In genomic region chr17:11944587-11944986, GRCh38 we compare ENCODE assay signal across 32 cellular contexts. TPM values are rescaled to one million over a fixed set of nuclear protein-coding genes. Genes with fewer than 3 reads are reported as not detected.
DNase-seq lines count a peak whose midpoint lies in the region; ATAC-seq and TF ChIP-seq lines count a peak whose summit lies in the region.
"Had no signal": no experiment of that assay in that cellular context is flagged by ENCODE, and none has a peak within 500 bp of the region (broad histone marks: within the 10 kb centered on the region; RNA-seq: fewer than 3 reads in every experiment).

No MANE protein-coding gene starts in this region.

- H3K9me3 ChIP-seq in RWPE2 (ENCODE audit: severe bottlenecking) (no peaks in the 10 kb centered on the region), osteoblast (ENCODE audit: low read depth, low read length) (no peaks in the 10 kb centered on the region)
- H3K9me3 ChIP-seq: heart right ventricle, MG63, right lobe of liver, upper lobe of right lung had no signal

- H3K4me1 ChIP-seq in RWPE2 (ENCODE audit: insufficient read depth, poor library complexity, severe bottlenecking): peaks cover 33% of the 10 kb centered on the region
- H3K4me1 ChIP-seq in osteoblast (ENCODE audit: insufficient read depth, low read length): peaks cover 4% of the 10 kb centered on the region
- H3K4me1 ChIP-seq: right lobe of liver, upper lobe of right lung had no signal

- H3K36me3 Mint-ChIP-seq in nephron progenitor cell (ENCODE audit: low read depth): no peaks in the 10 kb centered on the region
- H3K36me3 Mint-ChIP-seq: activated naive CD4-positive, alpha-beta T cell treated with anti-CD3 and anti-CD28 coated beads, Interleukin-2, amount 50 U/mL, for 72 hours; stimulated activated memory B cell treated with anti-CD40 and anti-IgM and Interleukin-4, amounts not matched to agents 10 μg/mL and 1 μg/mL and 100 μg/mL, for 72 hours had no signal

- no peaks in the 10 kb centered on the region for H3K27me3 Mint-ChIP-seq in nephron progenitor cell (ENCODE audit: low read depth, poor library complexity)
- H3K27me3 Mint-ChIP-seq: stimulated activated memory B cell treated with anti-CD40 and anti-IgM and Interleukin-4, amounts not matched to agents 10 μg/mL and 1 μg/mL and 100 μg/mL, for 72 hours had no signal

- ATAC-seq in RWPE2 (ENCODE audit: low read depth) (peak; percentile 79), HG03354 (IDR thresholded peaks at IDR 0.05; ENCODE audit: poor library complexity, severe bottlenecking, unreplicated experiment) (no peak)
- ATAC-seq: activated CD8-positive, alpha-beta T cell treated with anti-CD3 and anti-CD28 coated beads for 36 hours; activated naive CD4-positive, alpha-beta T cell treated with anti-CD3 and anti-CD28 coated beads, Interleukin-2, amount 50 U/mL, for 72 hours; GM12878; heart right ventricle; SK-N-SH treated with all-trans-retinoic acid at 6 μM for 48 hours; stimulated activated memory B cell treated with anti-CD40 and anti-IgM and Interleukin-4, amounts not matched to agents 10 μg/mL and 1 μg/mL and 100 μg/mL, for 72 hours; upper lobe of right lung had no signal

- H3K27ac Mint-ChIP-seq in nephron progenitor cell: no peak overlapping the region
- H3K27ac Mint-ChIP-seq: activated CD8-positive, alpha-beta T cell treated with anti-CD3 and anti-CD28 coated beads for 36 hours; activated naive CD4-positive, alpha-beta T cell treated with anti-CD3 and anti-CD28 coated beads, Interleukin-2, amount 50 U/mL, for 72 hours; activated T-helper 2 cell treated with anti-CD3 and anti-CD28 coated beads, Interferon-gamma antibody, Interleukin-2, Interleukin-4, amounts not matched to agents 10 μg/mL and 5 μg/mL and 100 μg/mL, durations not matched to agents 14 hours and 24 hours and 36 hours; stimulated activated memory B cell treated with anti-CD40 and anti-IgM and Interleukin-4, amounts not matched to agents 10 μg/mL and 1 μg/mL and 100 μg/mL, for 72 hours had no signal

- H3K27me3 ChIP-seq in RWPE2 (ENCODE audit: insufficient read depth, poor library complexity, severe bottlenecking): no peaks in the 10 kb centered on the region
- no peaks in the 10 kb centered on the region for H3K27me3 ChIP-seq in osteoblast (ENCODE audit: insufficient read depth, low read length)
- H3K27me3 ChIP-seq: dorsolateral prefrontal cortex, heart right ventricle, MG63, right lobe of liver, upper lobe of right lung had no signal

- H2AFZ ChIP-seq in osteoblast (ENCODE audit: low read length): no peak overlapping the region

- no peak for TF ChIP-seq CTCF in RWPE2 (IDR thresholded peaks at IDR 0.05; ENCODE audit: poor library complexity, severe bottlenecking)
- TF ChIP-seq CTCF in osteoblast (IDR thresholded peaks at IDR 0.05; ENCODE audit: extremely low read depth, low read depth, low read length): no peak
- TF ChIP-seq CTCF in nephron progenitor cell (IDR thresholded peaks at IDR 0.05): no peak

- no peak overlapping the region for H3K4me3 ChIP-seq in RWPE2 (ENCODE audit: severe bottlenecking)
- H3K4me3 ChIP-seq in osteoblast (ENCODE audit: insufficient read depth, low read length): no peak overlapping the region
- H3K4me3 ChIP-seq: dorsolateral prefrontal cortex, GM12878, heart right ventricle, MG63, right lobe of liver, upper lobe of right lung had no signal

- no peak overlapping the region for H3K4me2 ChIP-seq in osteoblast (ENCODE audit: insufficient read depth, low read length)

- H3K27ac ChIP-seq in RWPE2 (ENCODE audit: poor library complexity, severe bottlenecking) (peak overlapping the region; percentile 92), epithelial cell of prostate (peak overlapping the region; percentile 93), osteoblast (ENCODE audit: low read depth, low read length) (no peak overlapping the region)
- H3K27ac ChIP-seq: dorsolateral prefrontal cortex, heart right ventricle, right lobe of liver, upper lobe of right lung had no signal

- peaks cover 11% of the 10 kb centered on the region for H3K4me1 Mint-ChIP-seq in nephron progenitor cell
- H3K4me1 Mint-ChIP-seq: stimulated activated memory B cell treated with anti-CD40 and anti-IgM and Interleukin-4, amounts not matched to agents 10 μg/mL and 1 μg/mL and 100 μg/mL, for 72 hours had no signal

- H3K36me3 ChIP-seq in RWPE2 (ENCODE audit: low read depth) (no peaks in the 10 kb centered on the region), osteoblast (ENCODE audit: insufficient read depth, low read length) (no peaks in the 10 kb centered on the region)
- H3K36me3 ChIP-seq: heart right ventricle, MG63, right lobe of liver, upper lobe of right lung had no signal

- no peaks in the 10 kb centered on the region for H3K9me3 Mint-ChIP-seq in nephron progenitor cell
- H3K9me3 Mint-ChIP-seq: activated CD8-positive, alpha-beta T cell treated with anti-CD3 and anti-CD28 coated beads for 36 hours; activated T-helper 2 cell treated with anti-CD3 and anti-CD28 coated beads, Interferon-gamma antibody, Interleukin-2, Interleukin-4, amounts not matched to agents 10 μg/mL and 5 μg/mL and 100 μg/mL, durations not matched to agents 14 hours and 24 hours and 36 hours; stimulated activated memory B cell treated with anti-CD40 and anti-IgM and Interleukin-4, amounts not matched to agents 10 μg/mL and 1 μg/mL and 100 μg/mL, for 72 hours had no signal

- H4K20me1 ChIP-seq in osteoblast (ENCODE audit: insufficient read depth, low read length): no peaks in the 10 kb centered on the region

- no peak overlapping the region for H3K4me3 Mint-ChIP-seq in nephron progenitor cell
- H3K4me3 Mint-ChIP-seq: activated CD8-positive, alpha-beta T cell treated with anti-CD3 and anti-CD28 coated beads for 36 hours; stimulated activated memory B cell treated with anti-CD40 and anti-IgM and Interleukin-4, amounts not matched to agents 10 μg/mL and 1 μg/mL and 100 μg/mL, for 72 hours had no signal

- DNase-seq in H4 (ENCODE audit: low spot score) (peak; percentile 20), RWPE2 (ENCODE audit: low spot score) (no peak), epithelial cell of prostate (ENCODE audit: low read depth, low spot score) (no peak), osteoblast (ENCODE audit: insufficient read length, low spot score, missing footprints) (peak; percentile 42), NCI-H146 (lab: John Stamatoyannopoulos, UW) (no peak), nephron progenitor cell (no peak), putamen (ENCODE audit: low spot score) (no peak)
- DNase-seq: activated CD4-positive, alpha-beta T cell treated with anti-CD3 and anti-CD28 coated beads for 1 hour; activated CD8-positive, alpha-beta T cell treated with anti-CD3 and anti-CD28 coated beads for 36 hours; C1 segment of cervical spinal cord; DND-41; dorsolateral prefrontal cortex; foreskin melanocyte; GOT3; heart right ventricle; left cardiac atrium; MG63; NCI-H1417; NCI-H2081 treated with DMSO at 0.1 percent for 48 hours; NCI-H748 treated with DMSO at 0.1 percent for 48 hours; posterior cingulate gyrus; right lobe of liver; stimulated activated CD4-positive, alpha-beta T cell treated with anti-CD3 and anti-CD28 coated beads, Interleukin-4, amount 100 ng/mL, for 4 hours; substantia nigra; T-helper 2 cell; upper lobe of right lung had no signal

- H3K79me2 ChIP-seq in osteoblast (ENCODE audit: insufficient read depth, low read length): no peaks in the 10 kb centered on the region

RNA-seq across cellular contexts. Expression of gene ZNF18, which starts 52.7 kb away (rescaled TPM):
- 4.2 and 4.4 TPM in 2 replicates for total RNA-seq in H4 (2014; rRNA removed; shearing (Covaris generic))
- total RNA-seq in osteoblast: 13.0 and 13.4 TPM in 2 replicates

Comparison
In these comparisons a context has a peak if more than half of its experiments do, and no peak if none do; other contexts are left out.
1. DNase-seq: peak in H4 (single experiment) and osteoblast (single experiment); none in RWPE2 (single experiment), epithelial cell of prostate (single experiment), NCI-H146 (single experiment), nephron progenitor cell (single experiment) and putamen (single experiment).